ENCODE assay signal across 13 cellular contexts in genomic region chr2:216073773-216074172, GRCh38. TPM values are rescaled to one million over a fixed set of nuclear protein-coding genes. Genes with fewer than 3 reads are reported as not detected.
"Had no signal": no experiment of that assay in that cellular context is flagged by ENCODE, and none has a peak within 500 bp of the region (broad histone marks: within the 10 kb centered on the region; RNA-seq: fewer than 3 reads in every experiment).

No MANE protein-coding gene starts in this region.

- H3K27ac Mint-ChIP-seq: nephron had no signal

- H3K4me3 Mint-ChIP-seq: activated naive CD8-positive, alpha-beta T cell; nephron had no signal

- H3K9me3 ChIP-seq: gastroesophageal sphincter, left ventricle myocardium inferior, stomach, thyroid gland had no signal

- H3K9me3 Mint-ChIP-seq: nephron had no signal

- FAIRE-seq: keratinocyte, urothelium cell line had no signal

- H3K4me3 ChIP-seq: gastroesophageal sphincter, left ventricle myocardium inferior, stomach, thyroid gland had no signal

- ATAC-seq: gastroesophageal sphincter had no signal

- DNase-seq: anterior cingulate cortex; dermis blood vessel endothelial cell; left ventricle myocardium inferior; mesenchymal stem cell; stimulated activated CD4-positive, alpha-beta T cell treated with anti-CD3 and anti-CD28 coated beads, Interleukin-12 subunit alpha, Interleukin-12 subunit beta, amount 100 ng/mL, for 4 hours; stomach; thyroid gland had no signal

- H3K4me1 Mint-ChIP-seq: nephron had no signal

- H3K4me1 ChIP-seq: gastroesophageal sphincter, left ventricle myocardium inferior, thyroid gland had no signal

- H3K27ac ChIP-seq: gastroesophageal sphincter, left ventricle myocardium inferior, stomach, thyroid gland, VCaP had no signal

- H3K27me3 Mint-ChIP-seq: activated naive CD8-positive, alpha-beta T cell had no signal

- H3K36me3 ChIP-seq: thyroid gland had no signal

- H3K27me3 ChIP-seq: gastroesophageal sphincter, stomach, thyroid gland had no signal

RNA-seq across cellular contexts. Expression of gene TMEM169, which starts 7.9 kb away (rescaled TPM):
- polyA plus RNA-seq: keratinocyte had no signal
